ENCODE assay signal across 1 cellular context in the genomic region with DNA sequence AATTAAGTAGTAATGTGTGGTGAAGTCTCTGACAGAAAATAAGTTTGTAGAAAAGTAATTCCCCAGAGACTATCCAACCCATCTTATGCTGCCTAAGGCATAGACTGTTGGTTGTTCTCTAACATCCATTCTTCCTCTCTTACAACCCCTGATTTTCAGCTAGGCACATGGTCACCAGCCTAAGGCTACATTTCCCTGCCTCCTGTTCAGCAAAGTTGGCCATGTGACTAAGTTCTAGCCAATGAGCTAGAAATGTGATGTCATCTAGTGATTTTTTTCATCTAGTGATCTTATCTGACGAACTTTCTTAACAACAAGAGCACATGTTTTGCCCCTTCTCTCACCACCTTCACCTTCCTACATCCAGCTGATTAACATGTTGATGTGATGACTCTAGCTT.
TF ChIP-seq lines count a peak whose summit lies in the region.

No MANE protein-coding gene starts in this region.

TF ChIP-seq in Ishikawa, 13 proteins besides CTCF, POLR2A, EP300 and RAD21 (continued from another document):
- TF ChIP-seq, protein P1, sequence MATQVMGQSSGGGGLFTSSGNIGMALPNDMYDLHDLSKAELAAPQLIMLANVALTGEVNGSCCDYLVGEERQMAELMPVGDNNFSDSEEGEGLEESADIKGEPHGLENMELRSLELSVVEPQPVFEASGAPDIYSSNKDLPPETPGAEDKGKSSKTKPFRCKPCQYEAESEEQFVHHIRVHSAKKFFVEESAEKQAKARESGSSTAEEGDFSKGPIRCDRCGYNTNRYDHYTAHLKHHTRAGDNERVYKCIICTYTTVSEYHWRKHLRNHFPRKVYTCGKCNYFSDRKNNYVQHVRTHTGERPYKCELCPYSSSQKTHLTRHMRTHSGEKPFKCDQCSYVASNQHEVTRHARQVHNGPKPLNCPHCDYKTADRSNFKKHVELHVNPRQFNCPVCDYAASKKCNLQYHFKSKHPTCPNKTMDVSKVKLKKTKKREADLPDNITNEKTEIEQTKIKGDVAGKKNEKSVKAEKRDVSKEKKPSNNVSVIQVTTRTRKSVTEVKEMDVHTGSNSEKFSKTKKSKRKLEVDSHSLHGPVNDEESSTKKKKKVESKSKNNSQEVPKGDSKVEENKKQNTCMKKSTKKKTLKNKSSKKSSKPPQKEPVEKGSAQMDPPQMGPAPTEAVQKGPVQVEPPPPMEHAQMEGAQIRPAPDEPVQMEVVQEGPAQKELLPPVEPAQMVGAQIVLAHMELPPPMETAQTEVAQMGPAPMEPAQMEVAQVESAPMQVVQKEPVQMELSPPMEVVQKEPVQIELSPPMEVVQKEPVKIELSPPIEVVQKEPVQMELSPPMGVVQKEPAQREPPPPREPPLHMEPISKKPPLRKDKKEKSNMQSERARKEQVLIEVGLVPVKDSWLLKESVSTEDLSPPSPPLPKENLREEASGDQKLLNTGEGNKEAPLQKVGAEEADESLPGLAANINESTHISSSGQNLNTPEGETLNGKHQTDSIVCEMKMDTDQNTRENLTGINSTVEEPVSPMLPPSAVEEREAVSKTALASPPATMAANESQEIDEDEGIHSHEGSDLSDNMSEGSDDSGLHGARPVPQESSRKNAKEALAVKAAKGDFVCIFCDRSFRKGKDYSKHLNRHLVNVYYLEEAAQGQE (IDR thresholded peaks at IDR 0.05; ENCODE audit: low read depth): no peak
- no peak for TF ChIP-seq FOXM1 (IDR thresholded peaks at IDR 0.05; ENCODE audit: borderline replicate concordance, low read depth)
TF ChIP-seq in Ishikawa: peak in this region for 1.
